Comparison of ENCODE assay signal across 24 cellular contexts in the genomic region with DNA sequence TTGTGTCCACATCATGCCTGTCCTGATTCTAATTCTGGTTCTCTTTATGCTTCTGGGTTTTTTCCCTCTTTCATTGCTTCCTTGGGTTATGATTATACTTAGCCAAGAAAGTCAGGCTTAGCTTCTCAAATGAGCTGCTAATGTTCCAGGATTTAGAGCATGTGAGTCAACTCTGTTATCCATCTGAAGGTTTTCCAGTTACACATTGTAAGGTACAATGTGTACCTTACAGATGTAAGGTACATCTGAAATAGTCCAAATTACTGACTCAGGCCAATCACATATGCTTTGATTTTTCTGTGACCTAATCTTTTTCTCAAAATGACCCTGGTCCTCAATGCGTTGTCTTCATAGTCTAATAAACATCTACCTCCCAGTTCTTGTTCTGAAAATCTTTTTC. TPM values are rescaled to one million over a fixed set of nuclear protein-coding genes. Genes with fewer than 3 reads are reported as not detected.
DNase-seq lines count a peak whose midpoint lies in the region; ATAC-seq and TF ChIP-seq lines count a peak whose summit lies in the region.
"Had no signal": no experiment of that assay in that cellular context is flagged by ENCODE, and none has a peak within 500 bp of the region (broad histone marks: within the 10 kb centered on the region; RNA-seq: fewer than 3 reads in every experiment).

No MANE protein-coding gene starts in this region.

- H3K9me3 Mint-ChIP-seq in activated CD8-positive, alpha-beta T cell treated with anti-CD3 and anti-CD28 coated beads, Interleukin-2, amount 10 ng/mL, durations not matched to agents 7 days and 5 days (ENCODE audit: insufficient read depth), result peaks cover 3% of the 10 kb centered on the region
- H3K9me3 Mint-ChIP-seq: activated T-helper 17 cell treated with anti-CD3 and anti-CD28 coated beads, Interleukin-2, amount 50 U/mL, for 72 hours had no signal

- no peak for TF ChIP-seq CTCF in AG10803 (conservative IDR thresholded peaks at IDR 0.05; ENCODE audit: low read length)
- TF ChIP-seq CTCF in VCaP (conservative IDR thresholded peaks at IDR 0.05), result no peak
- TF ChIP-seq CTCF in fibroblast of mammary gland (conservative IDR thresholded peaks at IDR 0.05; ENCODE audit: control insufficient read depth, insufficient read depth, low read depth, low read length), result no peak
- no peak for TF ChIP-seq CTCF in right atrium auricular region (IDR thresholded peaks at IDR 0.05)

- CTCF ChIA-PET in activated CD8-positive, alpha-beta T cell treated with anti-CD3 and anti-CD28 coated beads, Interleukin-2, amount 10 ng/mL, durations not matched to agents 7 days and 5 days (lab: Charles Lee), result no interaction called here

- H3K27me3 ChIP-seq in right atrium auricular region, result no peaks in the 10 kb centered on the region
- H3K27me3 ChIP-seq: SJCRH30, tibial nerve had no signal

- peaks cover 2% of the 10 kb centered on the region for H3K27me3 Mint-ChIP-seq in activated CD8-positive, alpha-beta T cell treated with anti-CD3 and anti-CD28 coated beads, Interleukin-2, amount 10 ng/mL, durations not matched to agents 7 days and 5 days (ENCODE audit: low read depth)

- ATAC-seq in HG03095 (IDR thresholded peaks at IDR 0.05; ENCODE audit: unreplicated experiment), result no peak
- ATAC-seq in activated CD8-positive, alpha-beta T cell treated with anti-CD3 and anti-CD28 coated beads, Interleukin-2, amount 10 ng/mL, durations not matched to agents 7 days and 5 days, result no peak
- ATAC-seq: activated T-helper 17 cell treated with anti-CD3 and anti-CD28 coated beads, Interleukin-2, amount 50 U/mL, for 72 hours; GM23338; Panc1 had no signal

- POLR2A ChIA-PET in activated CD8-positive, alpha-beta T cell treated with anti-CD3 and anti-CD28 coated beads, Interleukin-2, amount 10 ng/mL, durations not matched to agents 7 days and 5 days (lab: Charles Lee), result no interaction called here

- H3K36me3 Mint-ChIP-seq in activated CD8-positive, alpha-beta T cell treated with anti-CD3 and anti-CD28 coated beads, Interleukin-2, amount 10 ng/mL, durations not matched to agents 7 days and 5 days (ENCODE audit: low read depth), result peaks cover 2% of the 10 kb centered on the region

- H3K4me3 ChIP-seq in AG10803 (ENCODE audit: low read length) (no peak overlapping the region), fibroblast of mammary gland (ENCODE audit: control insufficient read depth, low read depth, low read length) (no peak overlapping the region), skeletal muscle cell (ENCODE audit: low read depth, low read length) (no peak overlapping the region), right atrium auricular region (no peak overlapping the region)
- H3K4me3 ChIP-seq: GM23338, smooth muscle cell, tibial nerve had no signal

- DNase-seq in AG10803 (ENCODE audit: low read depth) (peak; percentile 18), fibroblast of mammary gland (ENCODE audit: low read depth) (peak; percentile 60), skeletal muscle cell (ENCODE audit: low read depth) (peak; percentile 32), NCI-H524 treated with DMSO at 0.1 percent for 48 hours (lab: John Stamatoyannopoulos, UW) (no peak), right atrium auricular region (ENCODE audit: low spot score) (no peak)
- no peak for DNase-seq in activated CD8-positive, alpha-beta T cell treated with anti-CD3 and anti-CD28 coated beads, Interleukin-2, amount 10 ng/mL, durations not matched to agents 7 days and 5 days
- DNase-seq: ACHN; activated CD4-positive, alpha-beta T cell treated with anti-CD3 and anti-CD28 coated beads, Interleukin-2, amount 10 ng/mL, durations not matched to agents 7 days and 5 days; C1 segment of cervical spinal cord; Calu3; dermis blood vessel endothelial cell; hippocampal formation; stimulated activated naive CD4-positive, alpha-beta T cell had no signal

- no peak overlapping the region for H3K27ac Mint-ChIP-seq in activated CD8-positive, alpha-beta T cell treated with anti-CD3 and anti-CD28 coated beads, Interleukin-2, amount 10 ng/mL, durations not matched to agents 7 days and 5 days
- H3K27ac Mint-ChIP-seq: activated CD4-positive, alpha-beta T cell treated with anti-CD3 and anti-CD28 coated beads, Interleukin-2, amount 10 ng/mL, durations not matched to agents 7 days and 5 days; activated T-helper 17 cell treated with anti-CD3 and anti-CD28 coated beads, Interleukin-2, amount 50 U/mL, for 72 hours; GM23338 had no signal

- H3K4me1 ChIP-seq in right atrium auricular region, result no peaks in the 10 kb centered on the region
- H3K4me1 ChIP-seq: tibial nerve had no signal

- no peak overlapping the region for H3K4me3 Mint-ChIP-seq in activated CD8-positive, alpha-beta T cell treated with anti-CD3 and anti-CD28 coated beads, Interleukin-2, amount 10 ng/mL, durations not matched to agents 7 days and 5 days
- H3K4me3 Mint-ChIP-seq: activated CD4-positive, alpha-beta T cell treated with anti-CD3 and anti-CD28 coated beads, Interleukin-2, amount 10 ng/mL, durations not matched to agents 7 days and 5 days; activated T-helper 17 cell treated with anti-CD3 and anti-CD28 coated beads, Interleukin-2, amount 50 U/mL, for 72 hours; GM23338; neural crest cell had no signal

- H3K9me3 ChIP-seq in right atrium auricular region, result no peaks in the 10 kb centered on the region
- H3K9me3 ChIP-seq: SJCRH30, tibial nerve had no signal

- H3K36me3 ChIP-seq in right atrium auricular region, result no peaks in the 10 kb centered on the region
- H3K36me3 ChIP-seq: SJCRH30 had no signal

- no peaks in the 10 kb centered on the region for H3K4me1 Mint-ChIP-seq in activated CD8-positive, alpha-beta T cell treated with anti-CD3 and anti-CD28 coated beads, Interleukin-2, amount 10 ng/mL, durations not matched to agents 7 days and 5 days (ENCODE audit: low read depth)
- H3K4me1 Mint-ChIP-seq: activated CD4-positive, alpha-beta T cell treated with anti-CD3 and anti-CD28 coated beads, Interleukin-2, amount 10 ng/mL, durations not matched to agents 7 days and 5 days; activated T-helper 17 cell treated with anti-CD3 and anti-CD28 coated beads, Interleukin-2, amount 50 U/mL, for 72 hours; neural crest cell had no signal

- peak overlapping the region; percentile 73 for H3K27ac ChIP-seq in VCaP
- no peak overlapping the region for H3K27ac ChIP-seq in right atrium auricular region
- H3K27ac ChIP-seq: tibial nerve had no signal

RNA-seq across cellular contexts. Expression of gene MIOS, which starts 13.3 kb away (rescaled TPM):
- total RNA-seq in activated CD8-positive, alpha-beta T cell treated with anti-CD3 and anti-CD28 coated beads, Interleukin-2, amount 10 ng/mL, durations not matched to agents 7 days and 5 days, result 10 to 100 TPM; 37.1 to 39.8 TPM
- total RNA-seq in right atrium auricular region, result 10 to 100 TPM; 19.7 to 21.8 TPM

RNA-seq across cellular contexts. Expression of gene COL28A1, which starts 17.7 kb away (rescaled TPM):
- not detected for total RNA-seq in activated CD8-positive, alpha-beta T cell treated with anti-CD3 and anti-CD28 coated beads, Interleukin-2, amount 10 ng/mL, durations not matched to agents 7 days and 5 days
- 1 to 10 TPM; 1.5 to 2.3 TPM for total RNA-seq in right atrium auricular region
- total RNA-seq: activated CD4-positive, alpha-beta T cell treated with anti-CD3 and anti-CD28 coated beads, Interleukin-2, amount 10 ng/mL, durations not matched to agents 7 days and 5 days; Daoy; T-helper 1 cell treated with Interleukin-12 subunit alpha and Interleukin-12 subunit beta and Interleukin-4 antibody, amounts not matched to agents 30 ng/mL and 1 ng/mL, for 36 hours had no signal

Comparison
In these comparisons a context has a peak if more than half of its experiments do, and no peak if none do; other contexts are left out.
1. DNase-seq: peak in AG10803 (single experiment), fibroblast of mammary gland (single experiment) and skeletal muscle cell (single experiment); none in activated CD8-positive, alpha-beta T cell treated with anti-CD3 and anti-CD28 coated beads, Interleukin-2, amount 10 ng/mL, durations not matched to agents 7 days and 5 days (single experiment), NCI-H524 treated with DMSO at 0.1 percent for 48 hours (single experiment) and right atrium auricular region (single experiment).